9 cellular contexts compared by ENCODE assay signal in genomic region chr5:39399135-39400036, GRCh38. TPM values are rescaled to one million over a fixed set of nuclear protein-coding genes. Genes with fewer than 3 reads are reported as not detected.
DNase-seq lines count a peak whose midpoint lies in the region; ATAC-seq and TF ChIP-seq lines count a peak whose summit lies in the region.
"Had no signal": no experiment of that assay in that cellular context is flagged by ENCODE, and none has a peak within 500 bp of the region (broad histone marks: within the 10 kb centered on the region; RNA-seq: fewer than 3 reads in every experiment).

No MANE protein-coding gene starts in this region.

- TF ChIP-seq CTCF in brain microvascular endothelial cell (IDR thresholded peaks at IDR 0.05; ENCODE audit: low read depth, low read length, missing control alignments) (no peak), tibial nerve (IDR thresholded peaks at IDR 0.05) (no peak)
- no peak for TF ChIP-seq CTCF in CD8-positive, alpha-beta T cell (IDR thresholded peaks at IDR 0.05)

- no peaks in the 10 kb centered on the region for H3K9me3 ChIP-seq in tibial nerve
- H3K9me3 ChIP-seq in CD8-positive, alpha-beta T cell (ENCODE audit: low read length), result no peaks in the 10 kb centered on the region

- no peaks in the 10 kb centered on the region for H3K36me3 Mint-ChIP-seq in CD8-positive, alpha-beta T cell

- CTCF ChIA-PET in CD8-positive, alpha-beta T cell (lab: Charles Lee), result no interaction called here

- in situ Hi-C loops in brain microvascular endothelial cell (cut with HindIII; ENCODE audit: low pct_ligation_motif_present, low sequenced_read_pairs), result loop anchor here (25.0 kb wide), 1 partner anchor 138 kb away; no protein-coding TSS in a partner anchor

- H3K27ac Mint-ChIP-seq in CD8-positive, alpha-beta T cell, result no peak overlapping the region

- intact Hi-C loops in CD8-positive, alpha-beta T cell (cut with DNase I, micrococcal nuclease), result no loop called here

- H3K4me3 Mint-ChIP-seq in CD8-positive, alpha-beta T cell, result no peak overlapping the region

- POLR2A ChIA-PET in CD8-positive, alpha-beta T cell (lab: Charles Lee), result no interaction called here

- WGBS in tibial nerve, 2 donors, result 59 to 77% methylated on average over 1 of the region's 1 CpG

- peaks cover 5% of the 10 kb centered on the region for H3K4me1 Mint-ChIP-seq in CD8-positive, alpha-beta T cell (ENCODE audit: low read depth)

- peaks cover 0 to 70% (median 23%) of the 10 kb centered on the region in 4 donors for H3K4me1 ChIP-seq in tibial nerve
- no peaks in the 10 kb centered on the region for H3K4me1 ChIP-seq in CD8-positive, alpha-beta T cell (ENCODE audit: insufficient read depth, low read length)

- H3K4me3 ChIP-seq in brain microvascular endothelial cell (ENCODE audit: low read depth, low read length), result no peak overlapping the region
- no peak overlapping the region for H3K4me3 ChIP-seq in tibial nerve
- no peak overlapping the region for H3K4me3 ChIP-seq in CD8-positive, alpha-beta T cell (ENCODE audit: low read depth, low read length)

- peak overlapping the region; percentile 93 for H3K27ac ChIP-seq in brain microvascular endothelial cell
- peak overlapping the region; percentile 61 to 91 (median 70) for H3K27ac ChIP-seq in tibial nerve
- no peak overlapping the region for H3K27ac ChIP-seq in CD8-positive, alpha-beta T cell (ENCODE audit: low read depth, low read length)

- ATAC-seq in HG03342 (IDR thresholded peaks at IDR 0.05; ENCODE audit: unreplicated experiment) (no peak), HG02642 (IDR thresholded peaks at IDR 0.05; ENCODE audit: poor library complexity, unreplicated experiment) (no peak)
- no peak for ATAC-seq in CD8-positive, alpha-beta T cell

- DNase-seq in M059J (ENCODE audit: low read depth), result peak; percentile 98
- peak; percentile 92 for DNase-seq in brain microvascular endothelial cell
- DNase-seq in left kidney (ENCODE audit: low read depth, low spot score), result peak; percentile 26
- peak in 1 of 2 donors; percentile 66 for DNase-seq in tibial nerve (ENCODE audit: low spot score in 2 of 2)
- no peak for DNase-seq in T-helper 2 cell
- no peak for DNase-seq in CD8-positive, alpha-beta T cell

- H3K36me3 ChIP-seq in brain microvascular endothelial cell (replicated peaks), result peaks cover 7% of the 10 kb centered on the region
- H3K36me3 ChIP-seq in tibial nerve, result no peaks in the 10 kb centered on the region
- H3K36me3 ChIP-seq in CD8-positive, alpha-beta T cell (ENCODE audit: insufficient read depth, low read length), result no peaks in the 10 kb centered on the region

- TF ChIP-seq POLR2A in tibial nerve (IDR thresholded peaks at IDR 0.05), result no peak

- TF ChIP-seq EP300 in tibial nerve (IDR thresholded peaks at IDR 0.05), result peak; percentile 47 to 89

- H3K27me3 Mint-ChIP-seq in CD8-positive, alpha-beta T cell (ENCODE audit: low read depth), result no peaks in the 10 kb centered on the region

- H3K27me3 ChIP-seq in brain microvascular endothelial cell (replicated peaks) (no peaks in the 10 kb centered on the region), tibial nerve (no peaks in the 10 kb centered on the region)
- H3K27me3 ChIP-seq in CD8-positive, alpha-beta T cell (ENCODE audit: insufficient read depth, low read length), result no peaks in the 10 kb centered on the region

- no peaks in the 10 kb centered on the region for H3K9me3 Mint-ChIP-seq in CD8-positive, alpha-beta T cell

RNA-seq across cellular contexts. Expression of gene DAB2, which starts 25.4 kb away (rescaled TPM):
- 31.7 and 45.9 TPM in 2 replicates for total RNA-seq in M059J (2014; rRNA removed; shearing (Covaris generic))
- total RNA-seq in tibial nerve, result 100 to 1,000 TPM in 3 of 4 donors, 10 to 100 TPM in 1; 73.6 to 144 (median 115) TPM
- not detected for total RNA-seq in CD8-positive, alpha-beta T cell
- total RNA-seq: T-helper 1 cell treated with Interleukin-12 subunit alpha and Interleukin-12 subunit beta and Interleukin-4 antibody, amounts not matched to agents 30 ng/mL and 1 ng/mL, for 36 hours had no signal

RNA-seq across cellular contexts. Expression of gene C9, which starts 35.1 kb away (rescaled TPM):
- total RNA-seq in M059J (2014; rRNA removed; shearing (Covaris generic)), result not detected in 2 replicates
- total RNA-seq in tibial nerve, result not detected
- total RNA-seq in CD8-positive, alpha-beta T cell, result not detected
- total RNA-seq: T-helper 1 cell treated with Interleukin-12 subunit alpha and Interleukin-12 subunit beta and Interleukin-4 antibody, amounts not matched to agents 30 ng/mL and 1 ng/mL, for 36 hours had no signal

Comparison
In these comparisons a context has a peak if more than half of its experiments do, and no peak if none do; other contexts are left out.
1. DNase-seq: peak in M059J (single experiment), brain microvascular endothelial cell (single experiment) and left kidney (single experiment); none in T-helper 2 cell (0 of 5) and CD8-positive, alpha-beta T cell (0 of 7).
2. RNA of gene DAB2, which starts 25.4 kb away (total RNA-seq): 73.6 to 144 TPM in tibial nerve and 31.7 to 45.9 TPM in M059J; not detected in CD8-positive, alpha-beta T cell; every median in the first group is over 10 times any median in the second.